9 cellular contexts compared by ENCODE assay signal in the genomic region with DNA sequence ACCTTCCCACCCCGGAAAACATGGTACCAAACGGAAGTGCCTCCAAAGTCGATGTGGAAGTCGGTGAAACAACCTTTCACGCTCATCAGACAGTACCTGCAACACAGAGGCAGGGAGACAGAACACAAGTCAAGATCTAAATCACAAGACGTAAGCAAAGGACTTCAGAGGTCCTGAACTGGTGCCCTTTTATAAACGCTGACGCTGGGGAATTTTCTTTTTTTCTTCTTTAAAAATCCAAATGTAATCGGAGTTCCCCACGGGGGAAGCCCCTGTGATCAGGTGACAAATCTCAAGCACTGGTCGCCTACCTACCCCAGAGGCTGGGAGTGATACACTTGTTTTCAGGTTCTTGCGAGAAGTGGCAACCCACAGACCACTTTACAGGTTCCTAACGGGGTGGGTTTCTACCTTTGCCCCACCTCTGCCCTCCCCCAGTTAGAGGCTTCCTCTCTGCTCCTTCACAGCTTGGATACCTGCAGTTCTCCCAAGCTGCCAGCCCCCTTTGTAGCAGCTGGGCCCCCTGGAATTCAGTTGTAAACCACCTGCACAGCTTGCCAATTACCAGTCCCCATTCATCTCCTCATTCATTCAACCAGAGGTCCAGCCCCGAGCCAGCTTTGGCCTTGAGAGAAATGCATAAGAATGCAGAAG. TPM values are rescaled to one million over a fixed set of nuclear protein-coding genes. Genes with fewer than 3 reads are reported as not detected.
DNase-seq lines count a peak whose midpoint lies in the region; ATAC-seq and TF ChIP-seq lines count a peak whose summit lies in the region.
"Had no signal": no experiment of that assay in that cellular context is flagged by ENCODE, and none has a peak within 500 bp of the region (broad histone marks: within the 10 kb centered on the region; RNA-seq: fewer than 3 reads in every experiment).

No MANE protein-coding gene starts in this region.

- TF ChIP-seq CTCF in upper lobe of right lung (IDR thresholded peaks at IDR 0.05): no peak

- no peaks in the 10 kb centered on the region for H3K9me2 ChIP-seq in Karpas-422 (replicated peaks; ENCODE audit: insufficient read depth, low read length)

- peak overlapping the region; percentile 96 to 99 (median 98) for H3K27ac Mint-ChIP-seq in naive B cell

- H4K20me1 ChIP-seq in Karpas-422 (ENCODE audit: insufficient read depth, low read depth, low read length): no peaks in the 10 kb centered on the region

- H2AFZ ChIP-seq in Karpas-422 (ENCODE audit: low read length): peak overlapping the region; percentile 40; the same call in 1 of the 2 replicates

- H3K36me3 ChIP-seq in Karpas-422 (ENCODE audit: insufficient read depth, low read length): no peaks in the 10 kb centered on the region; the same call in 1 of the 2 replicates
- no peaks in the 10 kb centered on the region for H3K36me3 ChIP-seq in upper lobe of right lung

- DNase-seq in Karpas-422 (peak; percentile 51), naive B cell (peak; percentile 80), upper lobe of right lung (no peak), cerebellar cortex (ENCODE audit: low spot score) (no peak)
- peak; percentile 61 for DNase-seq in activated T-cell treated with anti-CD3 and anti-CD28 coated beads, Interleukin-2, amount 50 U/mL, for 1 hour
- DNase-seq: mammary epithelial cell, NCI-H345 had no signal

- peak overlapping the region; percentile 99 for H3K27ac ChIP-seq in Karpas-422 (ENCODE audit: low read length)
- H3K27ac ChIP-seq in upper lobe of right lung: peak overlapping the region; percentile 93

- peak overlapping the region; percentile 96 for H3K4me2 ChIP-seq in Karpas-422 (ENCODE audit: low read depth, low read length, poor library complexity, severe bottlenecking)

- no peaks in the 10 kb centered on the region for H3K27me3 Mint-ChIP-seq in naive B cell

- no peaks in the 10 kb centered on the region for H3K9me3 Mint-ChIP-seq in naive B cell

- peak overlapping the region; percentile 74 to 94 (median 87) for H3K4me3 Mint-ChIP-seq in naive B cell

- peak overlapping the region; percentile 95 for H3K9ac ChIP-seq in Karpas-422 (ENCODE audit: low read length)

- ATAC-seq in naive B cell (ENCODE audit: low read depth in 2 of 2) (peak; percentile 18 to 27), upper lobe of right lung (no peak), HG03432 (IDR thresholded peaks at IDR 0.05; ENCODE audit: unreplicated experiment) (no peak), GM19463 (IDR thresholded peaks at IDR 0.05; ENCODE audit: unreplicated experiment) (no peak)

- H3K79me2 ChIP-seq in Karpas-422 (ENCODE audit: low read length): peaks cover 21% of the 10 kb centered on the region

- intact Hi-C loops in upper lobe of right lung (cut with DNase I): no loop called here

- H3K27me3 ChIP-seq in Karpas-422 (ENCODE audit: low read length) (no peaks in the 10 kb centered on the region), upper lobe of right lung (no peaks in the 10 kb centered on the region)

- peak overlapping the region; percentile 84 for H3K4me3 ChIP-seq in Karpas-422 (ENCODE audit: low read length)
- no peak overlapping the region for H3K4me3 ChIP-seq in upper lobe of right lung

- H3K36me3 Mint-ChIP-seq in naive B cell: peaks cover 0 to 4% of the 10 kb centered on the region in 2 donors

- peaks cover 57 to 78% (median 73%) of the 10 kb centered on the region in 3 donors for H3K4me1 Mint-ChIP-seq in naive B cell

- H3K9me3 ChIP-seq in Karpas-422 (ENCODE audit: low read length): no peaks in the 10 kb centered on the region
- no peaks in the 10 kb centered on the region for H3K9me3 ChIP-seq in upper lobe of right lung

- H3K4me1 ChIP-seq in Karpas-422 (ENCODE audit: low read length): peaks cover 67% of the 10 kb centered on the region
- H3K4me1 ChIP-seq in upper lobe of right lung: peaks cover 65% of the 10 kb centered on the region

RNA-seq across cellular contexts. Expression of a gene that starts 46.2 kb away (rescaled TPM):
- 39.1 and 102 TPM in 2 replicates for total RNA-seq in Karpas-422 (2014; rRNA removed; shearing (Covaris generic); ENCODE audit: low replicate concordance)
- polyA plus RNA-seq in naive B cell (ENCODE audit: low read depth in 6 of 6): 10 to 100 TPM; 25.5 to 46.5 (median 31.0) TPM
- total RNA-seq in upper lobe of right lung: 35.4 TPM

Comparison
In these comparisons a context has a peak if more than half of its experiments do, and no peak if none do; other contexts are left out.
1. DNase-seq: peak in Karpas-422 (single experiment), activated T-cell treated with anti-CD3 and anti-CD28 coated beads, Interleukin-2, amount 50 U/mL, for 1 hour (single experiment) and naive B cell (single experiment); none in upper lobe of right lung (single experiment) and cerebellar cortex (single experiment).
2. ATAC-seq: peak in naive B cell (2 of 2); none in upper lobe of right lung (single experiment), HG03432 (single experiment) and GM19463 (single experiment).